ENCODE assay signal across 34 cellular contexts in the genomic region with DNA sequence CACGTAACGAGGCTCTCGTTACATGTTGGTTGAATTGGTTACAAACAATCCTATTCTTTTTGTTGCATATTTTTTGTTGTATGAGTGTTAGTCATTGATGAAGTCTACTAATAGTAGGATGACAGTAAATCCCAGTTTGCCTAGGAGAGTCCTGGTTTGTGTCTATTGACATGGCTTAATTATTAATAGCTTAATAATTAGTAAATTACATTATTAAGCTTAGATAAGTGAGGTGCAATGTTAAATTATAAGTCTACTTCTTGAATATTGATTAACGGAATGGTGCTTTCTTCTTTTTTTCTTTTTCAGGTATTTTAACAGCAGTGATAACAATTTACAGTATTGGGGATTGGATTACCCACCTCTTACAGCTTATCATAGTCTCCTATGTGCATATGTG.
"Had no signal": no experiment of that assay in that cellular context is flagged by ENCODE, and none has a peak within 500 bp of the region (broad histone marks: within the 10 kb centered on the region; RNA-seq: fewer than 3 reads in every experiment).

No MANE protein-coding gene starts in this region.

- H3K4me3 ChIP-seq: MG63 had no signal

- DNase-seq: Karpas-422, Kasumi-1, MG63, MM.1S, MV-4-11, NCI-H1048, NCI-H1092, NCI-H1092 treated with DMSO at 0.1 percent for 48 hours, NCI-H1105, NCI-H1105 treated with DMSO at 0.1 percent for 48 hours, NCI-H1417, NCI-H1417 treated with DMSO at 0.1 percent for 48 hours, NCI-H1436, NCI-H1436 treated with DMSO at 0.1 percent for 48 hours, NCI-H146, NCI-H1694, NCI-H1694 treated with DMSO at 0.1 percent for 48 hours, NCI-H187, NCI-H187 treated with DMSO at 0.1 percent for 48 hours, NCI-H1930, NCI-H2029, NCI-H2029 treated with DMSO at 0.1 percent for 48 hours, NCI-H2081, NCI-H2081 treated with DMSO at 0.1 percent for 48 hours, NCI-H2107, NCI-H2171, NCI-H2171 treated with DMSO at 0.1 percent for 48 hours, NCI-H2227 treated with DMSO at 0.1 percent for 48 hours, NCI-H226, NCI-H345, NCI-H446, NCI-H446 treated with DMSO at 0.1 percent for 48 hours, NCI-H510A, NCI-H510A treated with DMSO at 0.1 percent for 48 hours had no signal

- H3K27me3 ChIP-seq: MG63 had no signal

- H3K9me3 ChIP-seq: MG63 had no signal
